9 cellular contexts compared by ENCODE assay signal in the genomic region with DNA sequence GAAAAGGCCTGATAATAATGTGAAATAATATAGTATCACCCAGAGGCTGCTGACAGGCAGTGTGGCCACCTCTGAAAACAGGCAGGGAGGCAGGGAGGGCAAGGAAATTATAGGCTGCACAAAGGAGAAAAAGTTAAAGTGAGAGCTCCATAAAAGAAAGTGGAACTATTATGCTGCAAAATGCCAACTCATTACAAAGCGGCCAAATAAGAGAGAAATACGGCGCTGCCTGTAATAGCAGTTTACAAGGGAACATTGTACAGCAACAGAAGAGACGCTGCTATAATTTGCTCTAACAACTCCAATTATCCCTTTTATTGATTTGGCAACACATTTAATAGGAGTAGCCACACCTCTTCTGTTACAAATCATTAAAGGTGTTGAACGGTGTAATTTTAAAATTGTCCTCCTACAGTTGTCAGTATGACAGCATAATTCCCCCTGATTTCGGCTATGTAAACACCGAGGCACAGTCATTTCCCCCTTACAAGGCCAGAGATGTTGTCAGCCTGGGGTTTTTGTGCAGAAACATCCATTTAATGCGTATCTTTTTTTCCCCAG.
DNase-seq lines count a peak whose midpoint lies in the region; ATAC-seq and TF ChIP-seq lines count a peak whose summit lies in the region.
"Had no signal": no experiment of that assay in that cellular context is flagged by ENCODE, and none has a peak within 500 bp of the region (broad histone marks: within the 10 kb centered on the region; RNA-seq: fewer than 3 reads in every experiment).

No MANE protein-coding gene starts in this region.

- peak overlapping the region; percentile 31 for H3K4me3 ChIP-seq in brain microvascular endothelial cell (ENCODE audit: low read depth, low read length)
- peak overlapping the region; percentile 43 for H3K4me3 ChIP-seq in neuron (ENCODE audit: low read length)

- peaks cover 13% of the 10 kb centered on the region for H3K27me3 ChIP-seq in brain microvascular endothelial cell (replicated peaks)
- H3K27me3 ChIP-seq in neuron (ENCODE audit: insufficient read depth, low read length), result peaks cover 12% of the 10 kb centered on the region
- H3K27me3 ChIP-seq: right lobe of liver had no signal

- no peak for TF ChIP-seq CTCF in brain microvascular endothelial cell (IDR thresholded peaks at IDR 0.05; ENCODE audit: low read depth, low read length, missing control alignments)

- intact Hi-C loops in sciatic nerve (cut with DNase I), result no loop called here

- H3K9me3 ChIP-seq in neuron (ENCODE audit: low read length), result no peaks in the 10 kb centered on the region
- H3K9me3 ChIP-seq: right lobe of liver had no signal

- H3K27ac ChIP-seq in brain microvascular endothelial cell, result no peak overlapping the region

- H3K36me3 ChIP-seq in brain microvascular endothelial cell (replicated peaks), result no peaks in the 10 kb centered on the region
- H3K36me3 ChIP-seq in neuron (ENCODE audit: insufficient read depth, low read length), result no peaks in the 10 kb centered on the region
- H3K36me3 ChIP-seq: right lobe of liver had no signal

- H3K4me1 ChIP-seq in neuron (ENCODE audit: insufficient read depth, low read length), result peaks cover 15% of the 10 kb centered on the region
- H3K4me1 ChIP-seq: right lobe of liver had no signal

- DNase-seq in NCI-H1092 (lab: John Stamatoyannopoulos, UW), result peak; percentile 61
- DNase-seq in brain microvascular endothelial cell, result no peak
- no peak for DNase-seq in ACHN
- DNase-seq in effector CD4-positive, alpha-beta T cell, result no peak
- DNase-seq in sciatic nerve (ENCODE audit: low spot score), result no peak

- peak overlapping the region; percentile 86 for H2AFZ ChIP-seq in neuron (ENCODE audit: low read depth, low read length)

- ATAC-seq in GM18502 (IDR thresholded peaks at IDR 0.05; ENCODE audit: poor library complexity, unreplicated experiment) (peak; percentile 10), sciatic nerve (no peak), HG02938 (IDR thresholded peaks at IDR 0.05; ENCODE audit: unreplicated experiment) (no peak)

- in situ Hi-C loops in brain microvascular endothelial cell (cut with HindIII; ENCODE audit: low pct_ligation_motif_present, low sequenced_read_pairs) (no loop called here), ACHN (cut with HindIII; ENCODE audit: low pct_ligation_motif_present, low pct_unique_long_range_greater_than_20kb, low sequenced_read_pairs) (no loop called here)
